Comparison of ENCODE assay signal across 1 cellular context in the genomic region with DNA sequence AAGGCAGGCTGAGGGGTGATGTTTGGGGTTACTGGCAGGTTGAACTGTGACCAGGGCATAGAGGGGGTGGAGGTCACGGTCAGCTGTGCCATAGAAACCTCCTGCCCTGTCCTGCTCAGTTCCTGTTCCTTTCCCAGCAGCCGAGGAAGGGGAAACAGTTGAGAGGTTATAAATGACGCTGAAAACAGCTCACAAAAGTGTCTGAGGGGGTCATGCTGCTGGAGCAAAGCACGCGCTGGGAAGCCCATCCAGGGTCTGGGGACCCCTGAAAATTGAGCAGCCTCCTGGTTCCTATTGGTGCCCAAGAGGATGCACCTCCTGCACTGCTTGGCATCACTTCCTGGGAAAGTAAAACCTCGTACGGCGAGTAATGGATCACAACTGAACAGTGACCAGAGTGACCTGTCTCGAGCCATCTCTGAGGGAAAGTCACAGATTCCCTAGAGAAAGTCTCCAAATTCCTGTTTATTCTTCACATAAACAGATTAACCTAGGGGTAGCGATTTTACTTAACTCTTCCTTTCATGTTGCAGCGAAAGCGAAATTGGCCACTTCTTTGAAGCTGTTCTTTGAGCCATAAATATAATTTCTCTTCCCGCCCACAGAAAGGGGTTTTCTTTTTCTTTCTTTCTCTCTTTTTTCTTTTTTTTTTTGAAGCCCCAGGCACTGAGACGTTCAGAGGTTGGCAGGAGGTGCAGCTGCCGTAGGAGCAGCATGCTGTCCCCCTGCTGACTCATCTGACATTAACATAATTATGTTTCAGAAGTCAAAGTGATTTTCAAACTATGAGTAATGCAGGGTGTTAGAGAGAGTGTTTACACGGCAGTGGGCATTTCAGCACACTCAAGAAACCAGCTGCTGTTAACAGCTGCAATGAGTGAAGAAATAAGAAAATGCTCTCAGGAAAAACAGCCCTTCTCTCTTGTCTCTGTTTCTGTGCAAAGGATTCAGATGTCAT.
TF ChIP-seq lines count a peak whose summit lies in the region.

No MANE protein-coding gene starts in this region.

TF ChIP-seq in K562, 482 proteins besides CTCF, POLR2A, EP300 and RAD21 (continued from another document and continues in another):
- TF ChIP-seq, protein P1, sequence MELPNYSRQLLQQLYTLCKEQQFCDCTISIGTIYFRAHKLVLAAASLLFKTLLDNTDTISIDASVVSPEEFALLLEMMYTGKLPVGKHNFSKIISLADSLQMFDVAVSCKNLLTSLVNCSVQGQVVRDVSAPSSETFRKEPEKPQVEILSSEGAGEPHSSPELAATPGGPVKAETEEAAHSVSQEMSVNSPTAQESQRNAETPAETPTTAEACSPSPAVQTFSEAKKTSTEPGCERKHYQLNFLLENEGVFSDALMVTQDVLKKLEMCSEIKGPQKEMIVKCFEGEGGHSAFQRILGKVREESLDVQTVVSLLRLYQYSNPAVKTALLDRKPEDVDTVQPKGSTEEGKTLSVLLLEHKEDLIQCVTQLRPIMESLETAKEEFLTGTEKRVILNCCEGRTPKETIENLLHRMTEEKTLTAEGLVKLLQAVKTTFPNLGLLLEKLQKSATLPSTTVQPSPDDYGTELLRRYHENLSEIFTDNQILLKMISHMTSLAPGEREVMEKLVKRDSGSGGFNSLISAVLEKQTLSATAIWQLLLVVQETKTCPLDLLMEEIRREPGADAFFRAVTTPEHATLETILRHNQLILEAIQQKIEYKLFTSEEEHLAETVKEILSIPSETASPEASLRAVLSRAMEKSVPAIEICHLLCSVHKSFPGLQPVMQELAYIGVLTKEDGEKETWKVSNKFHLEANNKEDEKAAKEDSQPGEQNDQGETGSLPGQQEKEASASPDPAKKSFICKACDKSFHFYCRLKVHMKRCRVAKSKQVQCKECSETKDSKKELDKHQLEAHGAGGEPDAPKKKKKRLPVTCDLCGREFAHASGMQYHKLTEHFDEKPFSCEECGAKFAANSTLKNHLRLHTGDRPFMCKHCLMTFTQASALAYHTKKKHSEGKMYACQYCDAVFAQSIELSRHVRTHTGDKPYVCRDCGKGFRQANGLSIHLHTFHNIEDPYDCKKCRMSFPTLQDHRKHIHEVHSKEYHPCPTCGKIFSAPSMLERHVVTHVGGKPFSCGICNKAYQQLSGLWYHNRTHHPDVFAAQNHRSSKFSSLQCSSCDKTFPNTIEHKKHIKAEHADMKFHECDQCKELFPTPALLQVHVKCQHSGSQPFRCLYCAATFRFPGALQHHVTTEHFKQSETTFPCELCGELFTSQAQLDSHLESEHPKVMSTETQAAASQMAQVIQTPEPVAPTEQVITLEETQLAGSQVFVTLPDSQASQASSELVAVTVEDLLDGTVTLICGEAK (IDR thresholded peaks at IDR 0.05) = peak; percentile 44; the same call in 1 of the 2 replicates
- TF ChIP-seq, protein P1 (CRISPR knock-in tag; IDR thresholded peaks at IDR 0.05) = no peak
- TF ChIP-seq SMAD1 (IDR thresholded peaks at IDR 0.05; ENCODE audit: low read depth, low read length, partially characterized antibody) = no peak
- TF ChIP-seq, protein P2, sequence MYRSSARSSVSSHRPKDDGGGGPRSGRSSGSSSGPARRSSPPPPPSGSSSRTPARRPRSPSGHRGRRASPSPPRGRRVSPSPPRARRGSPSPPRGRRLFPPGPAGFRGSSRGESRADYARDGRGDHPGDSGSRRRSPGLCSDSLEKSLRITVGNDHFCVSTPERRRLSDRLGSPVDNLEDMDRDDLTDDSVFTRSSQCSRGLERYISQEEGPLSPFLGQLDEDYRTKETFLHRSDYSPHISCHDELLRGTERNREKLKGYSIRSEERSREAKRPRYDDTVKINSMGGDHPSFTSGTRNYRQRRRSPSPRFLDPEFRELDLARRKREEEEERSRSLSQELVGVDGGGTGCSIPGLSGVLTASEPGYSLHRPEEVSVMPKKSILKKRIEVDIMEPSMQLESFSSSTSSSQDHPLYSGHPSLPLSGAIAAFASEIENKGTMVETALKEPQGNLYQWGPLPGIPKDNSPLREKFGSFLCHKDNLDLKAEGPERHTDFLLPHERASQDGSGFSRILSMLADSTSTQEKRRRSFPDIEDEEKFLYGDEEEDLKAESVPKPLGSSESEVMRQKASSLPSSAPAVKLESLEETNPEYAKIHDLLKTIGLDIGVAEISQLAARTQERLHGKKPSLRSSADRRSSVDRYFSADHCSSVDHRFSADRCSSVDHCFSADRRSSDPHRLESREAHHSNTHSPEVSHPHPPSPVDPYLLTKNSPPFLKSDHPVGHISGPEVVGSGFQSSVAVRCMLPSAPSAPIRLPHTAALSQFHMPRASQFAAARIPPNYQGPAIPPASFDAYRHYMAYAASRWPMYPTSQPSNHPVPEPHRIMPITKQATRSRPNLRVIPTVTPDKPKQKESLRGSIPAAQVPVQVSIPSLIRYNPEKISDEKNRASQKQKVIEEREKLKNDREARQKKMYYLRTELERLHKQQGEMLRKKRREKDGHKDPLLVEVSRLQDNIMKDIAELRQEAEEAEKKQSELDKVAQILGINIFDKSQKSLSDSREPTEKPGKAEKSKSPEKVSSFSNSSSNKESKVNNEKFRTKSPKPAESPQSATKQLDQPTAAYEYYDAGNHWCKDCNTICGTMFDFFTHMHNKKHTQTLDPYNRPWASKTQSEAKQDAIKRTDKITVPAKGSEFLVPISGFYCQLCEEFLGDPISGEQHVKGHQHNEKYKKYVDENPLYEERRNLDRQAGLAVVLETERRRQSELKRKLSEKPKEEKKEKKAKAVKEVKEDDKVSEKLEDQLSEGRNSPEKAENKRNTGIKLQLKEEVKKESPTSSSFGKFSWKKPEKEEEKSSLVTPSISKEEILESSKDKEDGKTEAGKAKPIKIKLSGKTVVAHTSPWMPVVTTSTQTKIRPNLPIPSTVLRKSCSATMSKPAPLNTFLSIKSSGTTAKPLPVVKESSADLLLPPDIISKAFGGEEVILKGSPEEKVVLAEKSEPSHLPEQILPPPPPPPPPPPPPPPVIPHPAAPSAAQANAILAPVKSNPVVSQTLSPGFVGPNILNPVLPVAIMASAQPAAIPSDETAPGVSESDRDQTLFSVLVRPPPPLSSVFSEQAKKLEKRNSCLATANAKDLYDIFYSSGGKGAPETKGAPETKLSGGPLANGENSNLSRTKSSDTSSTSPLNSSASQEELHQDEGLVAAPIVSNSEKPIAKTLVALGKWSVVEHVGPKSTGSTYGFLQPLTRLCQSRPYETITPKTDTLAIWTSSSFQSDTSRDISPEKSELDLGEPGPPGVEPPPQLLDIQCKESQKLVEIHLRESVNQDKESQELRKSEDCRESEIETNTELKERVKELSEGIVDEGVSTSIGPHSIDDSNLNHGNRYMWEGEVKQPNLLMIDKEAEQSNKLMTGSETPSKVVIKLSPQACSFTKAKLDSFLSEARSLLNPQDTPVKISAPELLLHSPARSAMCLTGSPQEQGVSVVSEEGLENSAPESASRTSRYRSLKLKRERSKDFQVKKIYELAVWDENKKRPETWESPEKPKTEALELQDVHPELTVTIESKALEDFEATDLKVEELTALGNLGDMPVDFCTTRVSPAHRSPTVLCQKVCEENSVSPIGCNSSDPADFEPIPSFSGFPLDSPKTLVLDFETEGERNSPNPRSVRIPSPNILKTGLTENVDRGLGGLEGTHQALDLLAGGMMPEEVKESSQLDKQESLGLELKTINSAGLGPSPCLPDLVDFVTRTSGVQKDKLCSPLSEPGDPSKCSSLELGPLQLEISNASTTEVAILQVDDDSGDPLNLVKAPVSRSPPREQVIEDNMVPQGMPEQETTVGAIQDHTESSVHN (IDR thresholded peaks at IDR 0.05; ENCODE audit: borderline replicate concordance in 1 of 2, low read depth in 1 of 2) = peak in 1 of 2 experiments; percentile 89; a peak in 2 of 4 replicates
- no peak for TF ChIP-seq MYC (IDR thresholded peaks at IDR 0.05; ENCODE audit: low read depth, low read length)
- TF ChIP-seq MYC (CRISPR knock-in tag; IDR thresholded peaks at IDR 0.05; ENCODE audit: borderline replicate concordance, low read depth) = no peak
- TF ChIP-seq FOXK2 (conservative IDR thresholded peaks at IDR 0.05 in 1 of 2, IDR thresholded peaks at IDR 0.05 in 1 of 2; ENCODE audit: low read depth in 2 of 2) = peak in 1 of 2 experiments; percentile 50; a peak in 1 of 4 replicates
- TF ChIP-seq, protein P3, sequence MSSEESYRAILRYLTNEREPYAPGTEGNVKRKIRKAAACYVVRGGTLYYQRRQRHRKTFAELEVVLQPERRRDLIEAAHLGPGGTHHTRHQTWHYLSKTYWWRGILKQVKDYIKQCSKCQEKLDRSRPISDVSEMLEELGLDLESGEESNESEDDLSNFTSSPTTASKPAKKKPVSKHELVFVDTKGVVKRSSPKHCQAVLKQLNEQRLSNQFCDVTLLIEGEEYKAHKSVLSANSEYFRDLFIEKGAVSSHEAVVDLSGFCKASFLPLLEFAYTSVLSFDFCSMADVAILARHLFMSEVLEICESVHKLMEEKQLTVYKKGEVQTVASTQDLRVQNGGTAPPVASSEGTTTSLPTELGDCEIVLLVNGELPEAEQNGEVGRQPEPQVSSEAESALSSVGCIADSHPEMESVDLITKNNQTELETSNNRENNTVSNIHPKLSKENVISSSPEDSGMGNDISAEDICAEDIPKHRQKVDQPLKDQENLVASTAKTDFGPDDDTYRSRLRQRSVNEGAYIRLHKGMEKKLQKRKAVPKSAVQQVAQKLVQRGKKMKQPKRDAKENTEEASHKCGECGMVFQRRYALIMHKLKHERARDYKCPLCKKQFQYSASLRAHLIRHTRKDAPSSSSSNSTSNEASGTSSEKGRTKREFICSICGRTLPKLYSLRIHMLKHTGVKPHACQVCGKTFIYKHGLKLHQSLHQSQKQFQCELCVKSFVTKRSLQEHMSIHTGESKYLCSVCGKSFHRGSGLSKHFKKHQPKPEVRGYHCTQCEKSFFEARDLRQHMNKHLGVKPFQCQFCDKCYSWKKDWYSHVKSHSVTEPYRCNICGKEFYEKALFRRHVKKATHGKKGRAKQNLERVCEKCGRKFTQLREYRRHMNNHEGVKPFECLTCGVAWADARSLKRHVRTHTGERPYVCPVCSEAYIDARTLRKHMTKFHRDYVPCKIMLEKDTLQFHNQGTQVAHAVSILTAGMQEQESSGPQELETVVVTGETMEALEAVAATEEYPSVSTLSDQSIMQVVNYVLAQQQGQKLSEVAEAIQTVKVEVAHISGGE (CRISPR knock-in tag; IDR thresholded peaks at IDR 0.05) = 0 out of 6 replicates have a peak, but pooled peaks of 1 of the 3 experiments have one; percentile 16
- TF ChIP-seq, protein P4, sequence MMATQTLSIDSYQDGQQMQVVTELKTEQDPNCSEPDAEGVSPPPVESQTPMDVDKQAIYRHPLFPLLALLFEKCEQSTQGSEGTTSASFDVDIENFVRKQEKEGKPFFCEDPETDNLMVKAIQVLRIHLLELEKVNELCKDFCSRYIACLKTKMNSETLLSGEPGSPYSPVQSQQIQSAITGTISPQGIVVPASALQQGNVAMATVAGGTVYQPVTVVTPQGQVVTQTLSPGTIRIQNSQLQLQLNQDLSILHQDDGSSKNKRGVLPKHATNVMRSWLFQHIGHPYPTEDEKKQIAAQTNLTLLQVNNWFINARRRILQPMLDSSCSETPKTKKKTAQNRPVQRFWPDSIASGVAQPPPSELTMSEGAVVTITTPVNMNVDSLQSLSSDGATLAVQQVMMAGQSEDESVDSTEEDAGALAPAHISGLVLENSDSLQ (IDR thresholded peaks at IDR 0.05) = peak; percentile 62; the same call in 1 of the 2 replicates
- TF ChIP-seq PYGO2 (tag; IDR thresholded peaks at IDR 0.05) = no peak
- peak; percentile 37 for TF ChIP-seq FOS (IDR thresholded peaks at IDR 0.05; ENCODE audit: extremely low read depth, insufficient read length)
- TF ChIP-seq ATF7 (IDR thresholded peaks at IDR 0.05) = peak; percentile 68; the same call in 1 of the 2 replicates
- no peak for TF ChIP-seq GTF2A2 (tag; IDR thresholded peaks at IDR 0.05)
- TF ChIP-seq NRF1 (conservative IDR thresholded peaks at IDR 0.05 in 1 of 2, IDR thresholded peaks at IDR 0.05 in 1 of 2) = no peak
- no peak for TF ChIP-seq MTA3 (IDR thresholded peaks at IDR 0.05; ENCODE audit: borderline replicate concordance)
- no peak for TF ChIP-seq KLF16 (IDR thresholded peaks at IDR 0.05)
- TF ChIP-seq MTA1 (IDR thresholded peaks at IDR 0.05; ENCODE audit: borderline replicate concordance) = 0 out of 2 replicates have a peak, but pooled peaks have one; percentile 32
- TF ChIP-seq NFIC (IDR thresholded peaks at IDR 0.05) = no peak
- TF ChIP-seq CSDE1 (IDR thresholded peaks at IDR 0.05) = no peak
- no peak for TF ChIP-seq ETV5 (CRISPR knock-in tag; IDR thresholded peaks at IDR 0.05; ENCODE audit: low read depth)
- TF ChIP-seq BRD9 (IDR thresholded peaks at IDR 0.05; ENCODE audit: low read depth, partially characterized antibody) = no peak
- TF ChIP-seq, protein P5, sequence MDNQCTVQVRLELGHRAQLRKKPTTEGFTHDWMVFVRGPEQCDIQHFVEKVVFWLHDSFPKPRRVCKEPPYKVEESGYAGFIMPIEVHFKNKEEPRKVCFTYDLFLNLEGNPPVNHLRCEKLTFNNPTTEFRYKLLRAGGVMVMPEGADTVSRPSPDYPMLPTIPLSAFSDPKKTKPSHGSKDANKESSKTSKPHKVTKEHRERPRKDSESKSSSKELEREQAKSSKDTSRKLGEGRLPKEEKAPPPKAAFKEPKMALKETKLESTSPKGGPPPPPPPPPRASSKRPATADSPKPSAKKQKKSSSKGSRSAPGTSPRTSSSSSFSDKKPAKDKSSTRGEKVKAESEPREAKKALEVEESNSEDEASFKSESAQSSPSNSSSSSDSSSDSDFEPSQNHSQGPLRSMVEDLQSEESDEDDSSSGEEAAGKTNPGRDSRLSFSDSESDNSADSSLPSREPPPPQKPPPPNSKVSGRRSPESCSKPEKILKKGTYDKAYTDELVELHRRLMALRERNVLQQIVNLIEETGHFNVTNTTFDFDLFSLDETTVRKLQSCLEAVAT (IDR thresholded peaks at IDR 0.05) = 0 out of 4 replicates have a peak, but pooled peaks of 1 of the 2 experiments have one; percentile 21
- no peak for TF ChIP-seq NR2C1 (IDR thresholded peaks at IDR 0.05)
- no peak for TF ChIP-seq NR2C1 (tag; IDR thresholded peaks at IDR 0.05)
- TF ChIP-seq ELF1 (tag; IDR thresholded peaks at IDR 0.05) = 0 out of 2 replicates have a peak, but pooled peaks have one; percentile 24
